In genomic region chr3:112973325-112974177, GRCh38 we compare ENCODE assay signal across 1 cellular context.
TF ChIP-seq lines count a peak whose summit lies in the region.

No MANE protein-coding gene starts in this region.

TF ChIP-seq in K562, 482 proteins besides CTCF, POLR2A, EP300 and RAD21 (continued from another document):
- no peak for TF ChIP-seq HINFP (tag; conservative IDR thresholded peaks at IDR 0.05; ENCODE audit: low read depth)
- no peak for TF ChIP-seq RFX5 (IDR thresholded peaks at IDR 0.05; ENCODE audit: low read depth, low read length)
- TF ChIP-seq NFE2 (IDR thresholded peaks at IDR 0.05; ENCODE audit: low read depth): peak; percentile 27; the same call in 1 of the 2 replicates
- no peak for TF ChIP-seq ZC3H11A (IDR thresholded peaks at IDR 0.05; ENCODE audit: low read depth, low read length)
- TF ChIP-seq ELF4 (CRISPR knock-in tag; IDR thresholded peaks at IDR 0.05): no peak
- TF ChIP-seq, protein P1, sequence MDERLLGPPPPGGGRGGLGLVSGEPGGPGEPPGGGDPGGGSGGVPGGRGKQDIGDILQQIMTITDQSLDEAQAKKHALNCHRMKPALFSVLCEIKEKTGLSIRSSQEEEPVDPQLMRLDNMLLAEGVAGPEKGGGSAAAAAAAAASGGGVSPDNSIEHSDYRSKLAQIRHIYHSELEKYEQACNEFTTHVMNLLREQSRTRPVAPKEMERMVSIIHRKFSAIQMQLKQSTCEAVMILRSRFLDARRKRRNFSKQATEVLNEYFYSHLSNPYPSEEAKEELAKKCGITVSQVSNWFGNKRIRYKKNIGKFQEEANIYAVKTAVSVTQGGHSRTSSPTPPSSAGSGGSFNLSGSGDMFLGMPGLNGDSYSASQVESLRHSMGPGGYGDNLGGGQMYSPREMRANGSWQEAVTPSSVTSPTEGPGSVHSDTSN (CRISPR knock-in tag; IDR thresholded peaks at IDR 0.05; ENCODE audit: low read depth): no peak
- TF ChIP-seq, protein P1 (tag; conservative IDR thresholded peaks at IDR 0.05; ENCODE audit: low read depth): peak; percentile 50; the same call in 1 of the 2 replicates
- TF ChIP-seq, protein P2, sequence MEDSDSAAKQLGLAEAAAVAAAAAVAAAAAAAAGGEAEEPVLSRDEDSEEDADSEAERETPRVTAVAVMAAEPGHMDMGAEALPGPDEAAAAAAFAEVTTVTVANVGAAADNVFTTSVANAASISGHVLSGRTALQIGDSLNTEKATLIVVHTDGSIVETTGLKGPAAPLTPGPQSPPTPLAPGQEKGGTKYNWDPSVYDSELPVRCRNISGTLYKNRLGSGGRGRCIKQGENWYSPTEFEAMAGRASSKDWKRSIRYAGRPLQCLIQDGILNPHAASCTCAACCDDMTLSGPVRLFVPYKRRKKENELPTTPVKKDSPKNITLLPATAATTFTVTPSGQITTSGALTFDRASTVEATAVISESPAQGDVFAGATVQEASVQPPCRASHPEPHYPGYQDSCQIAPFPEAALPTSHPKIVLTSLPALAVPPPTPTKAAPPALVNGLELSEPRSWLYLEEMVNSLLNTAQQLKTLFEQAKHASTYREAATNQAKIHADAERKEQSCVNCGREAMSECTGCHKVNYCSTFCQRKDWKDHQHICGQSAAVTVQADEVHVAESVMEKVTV (CRISPR knock-in tag; IDR thresholded peaks at IDR 0.05): no peak
- TF ChIP-seq, protein P3, sequence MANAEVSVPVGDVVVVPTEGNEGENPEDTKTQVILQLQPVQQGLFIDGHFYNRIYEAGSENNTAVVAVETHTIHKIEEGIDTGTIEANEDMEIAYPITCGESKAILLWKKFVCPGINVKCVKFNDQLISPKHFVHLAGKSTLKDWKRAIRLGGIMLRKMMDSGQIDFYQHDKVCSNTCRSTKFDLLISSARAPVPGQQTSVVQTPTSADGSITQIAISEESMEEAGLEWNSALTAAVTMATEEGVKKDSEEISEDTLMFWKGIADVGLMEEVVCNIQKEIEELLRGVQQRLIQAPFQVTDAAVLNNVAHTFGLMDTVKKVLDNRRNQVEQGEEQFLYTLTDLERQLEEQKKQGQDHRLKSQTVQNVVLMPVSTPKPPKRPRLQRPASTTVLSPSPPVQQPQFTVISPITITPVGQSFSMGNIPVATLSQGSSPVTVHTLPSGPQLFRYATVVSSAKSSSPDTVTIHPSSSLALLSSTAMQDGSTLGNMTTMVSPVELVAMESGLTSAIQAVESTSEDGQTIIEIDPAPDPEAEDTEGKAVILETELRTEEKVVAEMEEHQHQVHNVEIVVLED (CRISPR knock-in tag; IDR thresholded peaks at IDR 0.05): no peak
- no peak for TF ChIP-seq ETV6 (IDR thresholded peaks at IDR 0.05; ENCODE audit: borderline replicate concordance in 1 of 2, low read depth in 2 of 2, low read length in 1 of 2)
- no peak for TF ChIP-seq ETV6 (CRISPR knock-in tag; IDR thresholded peaks at IDR 0.05; ENCODE audit: borderline replicate concordance)
- TF ChIP-seq, protein P4, sequence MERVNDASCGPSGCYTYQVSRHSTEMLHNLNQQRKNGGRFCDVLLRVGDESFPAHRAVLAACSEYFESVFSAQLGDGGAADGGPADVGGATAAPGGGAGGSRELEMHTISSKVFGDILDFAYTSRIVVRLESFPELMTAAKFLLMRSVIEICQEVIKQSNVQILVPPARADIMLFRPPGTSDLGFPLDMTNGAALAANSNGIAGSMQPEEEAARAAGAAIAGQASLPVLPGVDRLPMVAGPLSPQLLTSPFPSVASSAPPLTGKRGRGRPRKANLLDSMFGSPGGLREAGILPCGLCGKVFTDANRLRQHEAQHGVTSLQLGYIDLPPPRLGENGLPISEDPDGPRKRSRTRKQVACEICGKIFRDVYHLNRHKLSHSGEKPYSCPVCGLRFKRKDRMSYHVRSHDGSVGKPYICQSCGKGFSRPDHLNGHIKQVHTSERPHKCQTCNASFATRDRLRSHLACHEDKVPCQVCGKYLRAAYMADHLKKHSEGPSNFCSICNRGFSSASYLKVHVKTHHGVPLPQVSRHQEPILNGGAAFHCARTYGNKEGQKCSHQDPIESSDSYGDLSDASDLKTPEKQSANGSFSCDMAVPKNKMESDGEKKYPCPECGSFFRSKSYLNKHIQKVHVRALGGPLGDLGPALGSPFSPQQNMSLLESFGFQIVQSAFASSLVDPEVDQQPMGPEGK (CRISPR knock-in tag; IDR thresholded peaks at IDR 0.05; ENCODE audit: borderline replicate concordance): no peak
- TF ChIP-seq ARNT (IDR thresholded peaks at IDR 0.05): no peak
- no peak for TF ChIP-seq MYBL2 (IDR thresholded peaks at IDR 0.05; ENCODE audit: low read depth)
- TF ChIP-seq MYBL2 (CRISPR knock-in tag; IDR thresholded peaks at IDR 0.05; ENCODE audit: borderline replicate concordance): no peak
- TF ChIP-seq PRMT5 (CRISPR knock-in tag; IDR thresholded peaks at IDR 0.05): no peak
